In the genomic region with DNA sequence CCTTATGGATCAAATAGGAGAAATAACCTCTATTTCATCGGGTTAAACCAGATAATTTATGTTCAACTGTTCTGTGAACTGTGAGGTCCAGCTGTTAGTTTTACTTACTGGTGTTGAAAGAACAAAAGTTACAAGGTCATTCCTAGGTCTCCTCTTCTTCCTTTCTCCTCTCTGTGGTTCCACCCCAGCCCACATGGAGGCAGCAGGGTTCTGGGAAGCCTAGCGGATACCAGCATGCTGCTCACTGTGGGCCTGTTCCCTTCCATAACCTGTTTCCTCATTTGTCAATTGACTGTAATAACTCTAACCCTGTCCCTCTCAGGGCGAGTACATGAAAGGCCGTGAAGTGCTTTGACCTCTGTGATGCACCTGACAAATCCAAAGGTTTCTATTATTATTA, we compare ENCODE assay signal across 8 cellular contexts. TPM values are rescaled to one million over a fixed set of nuclear protein-coding genes. Genes with fewer than 3 reads are reported as not detected.
DNase-seq lines count a peak whose midpoint lies in the region; ATAC-seq, FAIRE-seq and TF ChIP-seq lines count a peak whose summit lies in the region.

No MANE protein-coding gene starts in this region.

- peaks cover 26% of the 10 kb centered on the region for H3K36me3 Mint-ChIP-seq in brain

- no peaks in the 10 kb centered on the region for H3K27me3 Mint-ChIP-seq in brain

- H3K4me1 Mint-ChIP-seq in brain: peaks cover 5% of the 10 kb centered on the region

- TF ChIP-seq CTCF in brain (conservative IDR thresholded peaks at IDR 0.05) (peak; percentile 66 to 73), kidney (IDR thresholded peaks at IDR 0.05; ENCODE audit: borderline replicate concordance, extremely low read depth, insufficient read depth) (peak; percentile 54), tibial artery (IDR thresholded peaks at IDR 0.05) (peak; percentile 67 to 71)

- DNase-seq in GM04504 (ENCODE audit: low read depth): peak; percentile 33
- peak; percentile 28 for DNase-seq in NCI-H146 (lab: John Stamatoyannopoulos, UW)
- no peak for DNase-seq in kidney
- DNase-seq in tibial artery: peak in 1 of 2 donors; percentile 75

- H3K27ac ChIP-seq in kidney (ENCODE audit: low read depth in 2 of 2, low read length in 2 of 2) (no peak overlapping the region), tibial artery (no peak overlapping the region)

- no peaks in the 10 kb centered on the region for H3K9me3 Mint-ChIP-seq in brain

- H3K4me3 ChIP-seq in kidney (ENCODE audit: low read length in 2 of 2) (no peak overlapping the region), tibial artery (no peak overlapping the region)

- H3K4me1 ChIP-seq in kidney (ENCODE audit: control insufficient read depth in 1 of 2, insufficient read depth in 1 of 2, low read depth in 1 of 2, low read length in 2 of 2) (peaks cover 0 to 3% of the 10 kb centered on the region in 2 donors), tibial artery (peaks cover 0 to 4% (median 2%) of the 10 kb centered on the region in 4 donors)

- H3K36me3 ChIP-seq in kidney (ENCODE audit: control insufficient read depth in 1 of 2, insufficient read depth in 2 of 2, low read length in 2 of 2): peaks cover 3 to 7% of the 10 kb centered on the region in 2 donors
- H3K36me3 ChIP-seq in tibial artery: peaks cover 9 to 46% (median 26%) of the 10 kb centered on the region in 3 donors

- FAIRE-seq in kidney (lab: Jason Lieb, UNC): peak; percentile 32

- intact Hi-C loops in kidney (cut with DNase I): loop anchor here (10.0 kb wide), 1 partner anchor 251 kb away; no protein-coding TSS in a partner anchor
- intact Hi-C loops in tibial artery (cut with DNase I; ENCODE audit: low total_unique reads): no loop called here

- H3K27me3 ChIP-seq in tibial artery: no peaks in the 10 kb centered on the region

- H3K27ac Mint-ChIP-seq in brain: peak overlapping the region in 3 of 5 experiments; percentile 14 to 67 (median 24)

- no peak overlapping the region for H3K9ac ChIP-seq in kidney (ENCODE audit: low read length in 2 of 2)

- ATAC-seq in HG02588 (IDR thresholded peaks at IDR 0.05; ENCODE audit: unreplicated experiment) (no peak), HG03520 (IDR thresholded peaks at IDR 0.05; ENCODE audit: unreplicated experiment) (no peak), HG03280 (IDR thresholded peaks at IDR 0.05; ENCODE audit: unreplicated experiment) (no peak)

- H3K9me3 ChIP-seq in kidney (ENCODE audit: control insufficient read depth in 1 of 2, low read length in 2 of 2): no peaks in the 10 kb centered on the region
- H3K9me3 ChIP-seq in tibial artery: no peaks in the 10 kb centered on the region

- H3K4me3 Mint-ChIP-seq in brain: no peak overlapping the region

RNA-seq across cellular contexts. Expression of gene RELT, which starts 27.8 kb away (rescaled TPM):
- 8.3 TPM for polyA plus RNA-seq in brain (ENCODE audit: insufficient read depth, low read depth, low replicate concordance)
- total RNA-seq in kidney: 8.7 TPM
- polyA plus RNA-seq in kidney (ENCODE audit: insufficient read depth, low read depth, low replicate concordance): 1.0 TPM
